In the genomic region with DNA sequence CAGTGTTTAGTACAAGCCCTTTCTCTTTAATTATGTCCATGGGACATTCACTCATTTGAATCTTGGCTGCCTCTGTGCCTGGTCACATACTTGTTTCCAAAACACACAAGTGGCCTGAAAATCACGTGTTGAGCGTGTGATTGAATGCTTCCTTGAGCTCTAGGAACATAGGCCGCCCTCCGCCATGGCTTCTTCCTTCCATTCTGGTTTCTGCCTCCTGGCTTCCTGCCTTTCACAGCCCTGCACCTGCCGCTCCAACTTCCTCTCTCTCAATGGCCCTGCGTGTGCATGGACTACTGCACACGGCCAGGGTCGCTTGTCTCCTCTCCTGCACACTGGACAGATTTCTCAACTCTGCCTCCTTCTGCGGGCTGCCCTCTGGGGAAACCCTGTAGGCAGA, we compare ENCODE assay signal across 8 cellular contexts.
DNase-seq lines count a peak whose midpoint lies in the region; TF ChIP-seq lines count a peak whose summit lies in the region.

No MANE protein-coding gene starts in this region.

- H3K4me1 ChIP-seq in CD4-positive, alpha-beta memory T cell (ENCODE audit: insufficient read depth, low read length), result peaks cover 5% of the 10 kb centered on the region

- peaks cover 4% of the 10 kb centered on the region for H3K27me3 Mint-ChIP-seq in nephron progenitor cell (ENCODE audit: low read depth, poor library complexity)
- peaks cover 7 to 9% of the 10 kb centered on the region in 2 donors for H3K27me3 Mint-ChIP-seq in CD4-positive, alpha-beta memory T cell

- H3K27ac ChIP-seq in dorsolateral prefrontal cortex (peak overlapping the region in 41 of 59 donors; percentile 0 to 72 (median 49)), coronary artery (no peak overlapping the region)
- no peak overlapping the region for H3K27ac ChIP-seq in CD4-positive, alpha-beta memory T cell (ENCODE audit: low read depth, low read length)

- intact Hi-C loops in dorsolateral prefrontal cortex (cut with DNase I), result no loop called here
- intact Hi-C loops in CD4-positive, alpha-beta memory T cell (cut with micrococcal nuclease), result no loop called here

- peak overlapping the region; percentile 79 for H3K27ac Mint-ChIP-seq in nephron progenitor cell
- peak overlapping the region in 1 of 7 donors; percentile 19 for H3K27ac Mint-ChIP-seq in CD4-positive, alpha-beta memory T cell

- peak; percentile 5 for DNase-seq in DMS53 treated with DMSO at 0.1 percent for 48 hours (lab: John Stamatoyannopoulos, UW; ENCODE audit: unreplicated experiment)
- DNase-seq in NCI-H146 treated with DMSO at 0.1 percent for 48 hours (lab: John Stamatoyannopoulos, UW; ENCODE audit: unreplicated experiment), result peak; percentile 73
- DNase-seq in dorsolateral prefrontal cortex, result peak in 3 of 10 donors; percentile 50 to 57 (median 55)
- DNase-seq in nephron progenitor cell, result no peak
- no peak for DNase-seq in GM03348 (ENCODE audit: low spot score)
- DNase-seq in CD4-positive, alpha-beta memory T cell, result no peak
- DNase-seq in ecto neural progenitor cell (ENCODE audit: low spot score), result no peak
- DNase-seq in coronary artery (ENCODE audit: low spot score), result no peak

- POLR2A ChIA-PET in CD4-positive, alpha-beta memory T cell (lab: Charles Lee; ENCODE audit: partially characterized antibody), result no interaction called here

- peak overlapping the region in 17 of 59 donors; percentile 0 to 29 (median 13) for H3K4me3 ChIP-seq in dorsolateral prefrontal cortex
- H3K4me3 ChIP-seq in CD4-positive, alpha-beta memory T cell (ENCODE audit: low read length in 2 of 2), result no peak overlapping the region
- no peak overlapping the region for H3K4me3 ChIP-seq in coronary artery

- H3K4me1 Mint-ChIP-seq in nephron progenitor cell, result peaks cover 19% of the 10 kb centered on the region
- peaks cover 6 to 10% (median 8%) of the 10 kb centered on the region in 4 donors for H3K4me1 Mint-ChIP-seq in CD4-positive, alpha-beta memory T cell

- no peaks in the 10 kb centered on the region for H3K9me3 ChIP-seq in CD4-positive, alpha-beta memory T cell (ENCODE audit: control insufficient read depth in 1 of 2, low read length in 2 of 2)

- no peaks in the 10 kb centered on the region for H3K27me3 ChIP-seq in dorsolateral prefrontal cortex
- no peaks in the 10 kb centered on the region for H3K27me3 ChIP-seq in CD4-positive, alpha-beta memory T cell (ENCODE audit: insufficient read depth, low read length)

- H3K9me3 Mint-ChIP-seq in nephron progenitor cell, result peaks cover 14% of the 10 kb centered on the region
- peaks cover 0 to 5% (median under 1%) of the 10 kb centered on the region in 8 donors for H3K9me3 Mint-ChIP-seq in CD4-positive, alpha-beta memory T cell

- peaks cover 70% of the 10 kb centered on the region for H3K36me3 Mint-ChIP-seq in nephron progenitor cell (ENCODE audit: low read depth)
- no peaks in the 10 kb centered on the region for H3K36me3 Mint-ChIP-seq in CD4-positive, alpha-beta memory T cell

- no peaks in the 10 kb centered on the region for H3K36me3 ChIP-seq in CD4-positive, alpha-beta memory T cell (ENCODE audit: insufficient read depth, low read length)

- CTCF ChIA-PET in CD4-positive, alpha-beta memory T cell (lab: Charles Lee; ENCODE audit: partially characterized antibody), result interaction anchor here (0.7 kb wide), 1 partner anchor 150 kb away, joined by 3 read pairs; no protein-coding TSS in a partner anchor

- no peak overlapping the region for H3K4me3 Mint-ChIP-seq in nephron progenitor cell
- no peak overlapping the region for H3K4me3 Mint-ChIP-seq in CD4-positive, alpha-beta memory T cell

- no peak for TF ChIP-seq CTCF in dorsolateral prefrontal cortex (IDR thresholded peaks at IDR 0.05 in 54 of 56, conservative IDR thresholded peaks at IDR 0.05 in 2 of 56; ENCODE audit: low read depth in 1 of 56, partially characterized antibody in 56 of 56)
- no peak for TF ChIP-seq CTCF in nephron progenitor cell (IDR thresholded peaks at IDR 0.05)
- TF ChIP-seq CTCF in coronary artery (IDR thresholded peaks at IDR 0.05), result no peak

Comparison
In these comparisons a context has a peak if more than half of its experiments do, and no peak if none do; other contexts are left out.
1. DNase-seq: peak in DMS53 treated with DMSO at 0.1 percent for 48 hours (single experiment) and NCI-H146 treated with DMSO at 0.1 percent for 48 hours (single experiment); none in nephron progenitor cell (single experiment), GM03348 (single experiment), CD4-positive, alpha-beta memory T cell (0 of 5), ecto neural progenitor cell (single experiment) and coronary artery (single experiment).
2. H3K27ac ChIP-seq: peak in dorsolateral prefrontal cortex (41 of 59); none in CD4-positive, alpha-beta memory T cell (single experiment) and coronary artery (0 of 2).